ENCODE assay signal across 1 cellular context in genomic region chrX:134572816-134573682, GRCh38.
TF ChIP-seq lines count a peak whose summit lies in the region.

No MANE protein-coding gene starts in this region.

TF ChIP-seq in IMR-90, 13 proteins besides CTCF, POLR2A, EP300 and RAD21 (continued from another document):
- TF ChIP-seq USF2 (IDR thresholded peaks at IDR 0.05; ENCODE audit: low read depth, low read length), result no peak
- TF ChIP-seq MXI1 (IDR thresholded peaks at IDR 0.05; ENCODE audit: borderline replicate concordance, low read depth, low read length), result no peak
- TF ChIP-seq BHLHE40 (IDR thresholded peaks at IDR 0.05; ENCODE audit: low read depth, low read length), result no peak
- no peak for TF ChIP-seq NFE2L2 (IDR thresholded peaks at IDR 0.05; ENCODE audit: low read depth, low read length)
- no peak for TF ChIP-seq FOS (IDR thresholded peaks at IDR 0.05; ENCODE audit: low read depth, low read length)
- TF ChIP-seq CHD1 (IDR thresholded peaks at IDR 0.05; ENCODE audit: low read depth, low read length), result no peak
- TF ChIP-seq ELK1 (IDR thresholded peaks at IDR 0.05; ENCODE audit: borderline replicate concordance, low read depth, low read length), result no peak
- no peak for TF ChIP-seq CEBPB (IDR thresholded peaks at IDR 0.05; ENCODE audit: low read depth, low read length)
- no peak for TF ChIP-seq MAFK (IDR thresholded peaks at IDR 0.05; ENCODE audit: low read depth, low read length)
